Comparison of ENCODE assay signal across 8 cellular contexts in genomic region chrX:153662266-153662665, GRCh38. TPM values are rescaled to one million over a fixed set of nuclear protein-coding genes. Genes with fewer than 3 reads are reported as not detected.
DNase-seq lines count a peak whose midpoint lies in the region; ATAC-seq and TF ChIP-seq lines count a peak whose summit lies in the region.

No MANE protein-coding gene starts in this region.

- H2BK120ac ChIP-seq in neuronal stem cell (ENCODE audit: low read depth, low read length): no peak overlapping the region

- H3K27ac ChIP-seq in neuronal stem cell (replicated peaks; ENCODE audit: low read length): no peak overlapping the region

- ATAC-seq in HG03039 (IDR thresholded peaks at IDR 0.05; ENCODE audit: unreplicated experiment): no peak
- ATAC-seq in HG02642 (IDR thresholded peaks at IDR 0.05; ENCODE audit: poor library complexity, unreplicated experiment): no peak

- H3K23ac ChIP-seq in neuronal stem cell (ENCODE audit: low read depth, low read length, poor library complexity): no peak overlapping the region

- no peaks in the 10 kb centered on the region for H3K36me3 ChIP-seq in neuronal stem cell (replicated peaks in 1 of 2; ENCODE audit: control insufficient read depth in 2 of 2, insufficient read depth in 2 of 2, low read length in 2 of 2)

- no peaks in the 10 kb centered on the region for H3K4me1 ChIP-seq in neuronal stem cell (ENCODE audit: control insufficient read depth in 2 of 2, insufficient read depth in 1 of 2, low read depth in 1 of 2, low read length in 2 of 2)

- H3K27me3 ChIP-seq in neuronal stem cell (ENCODE audit: control insufficient read depth in 3 of 3, insufficient read depth in 3 of 3, low read depth in 1 of 3, low read length in 3 of 3): peaks cover 0 to 25% (median 3%) of the 10 kb centered on the region in 3 experiments

- no peaks in the 10 kb centered on the region for H3K79me1 ChIP-seq in neuronal stem cell (ENCODE audit: low read depth, low read length)

- WGBS in neuronal stem cell (ENCODE audit: extremely low coverage in 2 of 2, insufficient read length in 2 of 2, insufficient replicate concordance in 1 of 2), 2 donors: no CpG with 5 or more reads among the region's 31 CpGs

- peak overlapping the region; percentile 11 for H3K4me2 ChIP-seq in neuronal stem cell (ENCODE audit: insufficient read depth, low read length, poor library complexity, severe bottlenecking)

- H3K14ac ChIP-seq in neuronal stem cell (ENCODE audit: low read length): no peak overlapping the region

- no peak overlapping the region for H4K91ac ChIP-seq in neuronal stem cell (ENCODE audit: low read depth, low read length, poor library complexity)

- H3K4me3 ChIP-seq in HFF-Myc (replicated peaks; ENCODE audit: low read depth, low read length): no peak overlapping the region
- no peak overlapping the region for H3K4me3 ChIP-seq in neuronal stem cell (ENCODE audit: low read length in 2 of 2)

- peaks cover 0 to 8% of the 10 kb centered on the region in 2 donors for H3K9me3 ChIP-seq in neuronal stem cell (replicated peaks in 1 of 2; ENCODE audit: control insufficient read depth in 2 of 2, insufficient read depth in 1 of 2, low read depth in 1 of 2, low read length in 2 of 2)

- no peak overlapping the region for H2BK15ac ChIP-seq in neuronal stem cell (ENCODE audit: low read length)

- H3K9ac ChIP-seq in neuronal stem cell (ENCODE audit: low read depth, low read length, poor library complexity): no peak overlapping the region

- no peak overlapping the region for H3K18ac ChIP-seq in neuronal stem cell (ENCODE audit: low read length)

- H2AFZ ChIP-seq in neuronal stem cell (ENCODE audit: low read length): peak overlapping the region; percentile 7

- no peak overlapping the region for H4K8ac ChIP-seq in neuronal stem cell (ENCODE audit: low read depth, low read length)

- H2AK5ac ChIP-seq in neuronal stem cell (ENCODE audit: low read depth, low read length): no peak overlapping the region

- no peak overlapping the region for H3K4ac ChIP-seq in neuronal stem cell (ENCODE audit: low read length)

- no peak overlapping the region for H2BK5ac ChIP-seq in neuronal stem cell (ENCODE audit: low read length)

- H2BK12ac ChIP-seq in neuronal stem cell (ENCODE audit: low read length): no peak overlapping the region

- TF ChIP-seq CTCF in HFF-Myc (IDR thresholded peaks at IDR 0.05; ENCODE audit: low read depth, low read length, missing control alignments): peak; percentile 54

- no peak for DNase-seq in HFF-Myc (ENCODE audit: extremely low read depth, low read depth)
- DNase-seq in activated CD4-positive, alpha-beta T cell treated with anti-CD3 and anti-CD28 coated beads for 48 hours: peak; percentile 62
- DNase-seq in ecto neural progenitor cell (ENCODE audit: low spot score): peak; percentile 65
- no peak for DNase-seq in neuronal stem cell (ENCODE audit: low spot score)
- DNase-seq in kidney glomerular epithelial cell (lab: John Stamatoyannopoulos, UW): no peak
- DNase-seq in hippocampal formation (lab: John Stamatoyannopoulos, UW): no peak

RNA-seq across cellular contexts. Expression of gene PNCK, which starts 11.3 kb away (rescaled TPM):
- 20.3 TPM for polyA plus RNA-seq in neuronal stem cell (2013, experiment 1 of 2)
- polyA plus RNA-seq in neuronal stem cell (2013, experiment 2 of 2): 20.9 TPM

RNA-seq across cellular contexts. Expression of gene DUSP9, which starts 15.3 kb away (rescaled TPM):
- 1.5 TPM for polyA plus RNA-seq in neuronal stem cell (2013, experiment 1 of 2)
- 1.4 TPM for polyA plus RNA-seq in neuronal stem cell (2013, experiment 2 of 2)

RNA-seq across cellular contexts. Expression of gene SLC6A8, which starts 25.5 kb away (rescaled TPM):
- polyA plus RNA-seq in neuronal stem cell (2013, experiment 1 of 2): 122 TPM
- 123 TPM for polyA plus RNA-seq in neuronal stem cell (2013, experiment 2 of 2)

Comparison
In these comparisons a context has a peak if more than half of its experiments do, and no peak if none do; other contexts are left out.
1. DNase-seq: peak in activated CD4-positive, alpha-beta T cell treated with anti-CD3 and anti-CD28 coated beads for 48 hours (single experiment) and ecto neural progenitor cell (single experiment); none in HFF-Myc (single experiment), neuronal stem cell (single experiment), kidney glomerular epithelial cell (single experiment) and hippocampal formation (0 of 2).